Comparison of ENCODE assay signal across 28 cellular contexts in genomic region chr9:948497-948896, GRCh38. TPM values are rescaled to one million over a fixed set of nuclear protein-coding genes. Genes with fewer than 3 reads are reported as not detected.
"Had no signal": no experiment of that assay in that cellular context is flagged by ENCODE, and none has a peak within 500 bp of the region (broad histone marks: within the 10 kb centered on the region; RNA-seq: fewer than 3 reads in every experiment).

No MANE protein-coding gene starts in this region.

- DNase-seq: effector memory CD8-positive, alpha-beta T cell; esophagus squamous epithelium; foreskin fibroblast; immature natural killer cell; left ventricle myocardium inferior; naive thymus-derived CD4-positive, alpha-beta T cell; nephron progenitor cell; posterior cingulate gyrus; stimulated activated CD4-positive, alpha-beta T cell treated with anti-CD3 and anti-CD28 coated beads, Interleukin-2, amount 100 ng/mL, for 24 hours; stimulated activated CD4-positive, alpha-beta T cell treated with anti-CD3 and anti-CD28 coated beads, Interleukin-4, amount 100 ng/mL, for 4 hours; stimulated activated naive CD4-positive, alpha-beta T cell; stomach; substantia nigra; trophoblast cell; uterus had no signal

- FAIRE-seq: colon, keratinocyte had no signal

- H3K27me3 ChIP-seq: uterus had no signal

- H3K27ac Mint-ChIP-seq: dendritic cell treated with granulocyte-macrophage colony-stimulating factor and Interleukin-4, amounts not matched to agents 40 ng/mL and 50 ng/mL, for 4 days; effector memory CD8-positive, alpha-beta T cell; immature natural killer cell; naive thymus-derived CD4-positive, alpha-beta T cell; nephron progenitor cell had no signal

- ATAC-seq: effector memory CD8-positive, alpha-beta T cell; gastroesophageal sphincter; naive thymus-derived CD4-positive, alpha-beta T cell; sciatic nerve had no signal

- H3K36me3 Mint-ChIP-seq: immature natural killer cell; naive thymus-derived CD4-positive, alpha-beta T cell had no signal

- H3K36me3 ChIP-seq: esophagus squamous epithelium, gastroesophageal sphincter, left ventricle myocardium inferior, neutrophil, stomach, thoracic aorta, uterus had no signal

- H3K9me3 ChIP-seq: esophagus squamous epithelium, left ventricle myocardium inferior, neutrophil, thoracic aorta, uterus had no signal

- H3K4me1 ChIP-seq: gastroesophageal sphincter, left ventricle myocardium inferior, stomach, uterus had no signal

- H3K9me3 Mint-ChIP-seq: dendritic cell treated with granulocyte-macrophage colony-stimulating factor and Interleukin-4, amounts not matched to agents 40 ng/mL and 50 ng/mL, for 4 days; effector memory CD8-positive, alpha-beta T cell; immature natural killer cell; nephron progenitor cell had no signal

- H3K4me1 Mint-ChIP-seq: immature natural killer cell; naive thymus-derived CD4-positive, alpha-beta T cell had no signal

- H3K4me3 ChIP-seq: esophagus squamous epithelium, gastroesophageal sphincter, left ventricle myocardium inferior, skin epidermis, stomach, thoracic aorta, uterus had no signal

- H3K27ac ChIP-seq: epithelial cell of prostate, esophagus squamous epithelium, gastroesophageal sphincter, left ventricle myocardium inferior, neutrophil, skin epidermis, stomach, thoracic aorta, uterus had no signal

- H3K4me3 Mint-ChIP-seq: dendritic cell treated with granulocyte-macrophage colony-stimulating factor and Interleukin-4, amounts not matched to agents 40 ng/mL and 50 ng/mL, for 4 days; effector memory CD8-positive, alpha-beta T cell; immature natural killer cell; naive thymus-derived CD4-positive, alpha-beta T cell; nephron progenitor cell had no signal

RNA-seq across cellular contexts. Expression of gene DMRT3, which starts 28.0 kb away (rescaled TPM):
- total RNA-seq: left ventricle myocardium inferior; lung microvascular endothelial cell; mononuclear cell; naive thymus-derived CD4-positive, alpha-beta T cell; osteocyte; pulmonary artery endothelial cell; stomach had no signal
- polyA plus RNA-seq: immature natural killer cell; keratinocyte; naive thymus-derived CD4-positive, alpha-beta T cell had no signal
